Comparison of ENCODE assay signal across 8 cellular contexts in the genomic region with DNA sequence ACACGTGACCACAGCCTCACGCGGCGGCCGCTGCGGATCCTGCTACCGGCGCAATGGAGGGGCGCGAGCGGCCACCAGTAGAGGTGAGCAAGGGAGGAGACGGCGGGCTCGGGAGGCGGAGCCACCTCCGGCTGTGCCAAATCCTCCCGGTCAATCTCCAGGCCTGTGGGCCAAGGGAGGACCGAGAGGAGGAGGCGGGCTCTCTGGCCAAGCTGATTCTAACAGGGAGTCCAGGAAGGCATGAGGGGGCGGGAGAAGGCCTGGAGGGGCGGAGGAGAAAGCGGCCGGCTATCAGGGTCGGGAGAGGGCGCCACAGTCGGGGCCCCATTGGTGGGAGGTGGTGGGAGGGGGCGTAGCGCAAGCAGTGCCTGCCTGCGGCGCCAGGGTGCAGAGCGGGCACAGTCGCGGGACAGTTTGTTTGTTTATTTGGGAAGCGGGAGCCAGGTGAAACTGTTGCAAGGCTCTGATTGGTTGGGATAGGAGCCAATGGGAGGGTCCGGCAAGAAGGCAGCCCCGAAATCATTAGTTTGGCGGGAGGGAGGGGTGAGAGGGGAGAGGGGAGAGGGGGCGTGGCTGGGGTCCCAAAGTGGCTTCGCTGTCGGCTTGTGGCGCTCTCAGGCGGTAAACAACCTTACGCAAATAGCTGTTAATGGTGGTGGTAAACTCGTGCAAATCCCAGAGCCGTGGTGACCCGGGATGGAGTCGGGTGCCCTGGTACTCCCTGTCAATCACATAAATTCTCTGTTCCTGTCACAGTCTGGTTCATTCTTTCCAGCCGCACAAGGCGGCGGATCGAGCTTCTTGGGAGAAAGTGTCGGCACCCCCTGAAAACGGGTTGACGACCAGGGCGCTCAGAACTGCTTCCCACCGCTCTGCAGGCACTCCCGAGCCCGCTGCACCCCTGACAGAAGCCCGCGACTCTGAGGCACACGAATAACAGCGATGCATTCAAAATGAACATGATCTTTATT. TPM values are rescaled to one million over a fixed set of nuclear protein-coding genes. Genes with fewer than 3 reads are reported as not detected.
A peak's percentile ranks its signal among the peaks of the same experiment; 100 is the strongest.
DNase-seq lines count a peak whose midpoint lies in the region; ATAC-seq and TF ChIP-seq lines count a peak whose summit lies in the region.

A gene (minus strand): TSS at position 55 of the 971 bp plus-strand sequence.

- DNase-seq in H7 (peak; percentile 92), NCI-H774 (lab: John Stamatoyannopoulos, UW) (peak; percentile 39), glutamatergic neuron (peak; percentile 51), retina (peak; percentile 85), HCEC 1CT (no peak), SKM-1 (lab: John Stamatoyannopoulos, UW; ENCODE audit: unreplicated experiment) (no peak)

- H3K4me1 Mint-ChIP-seq in glutamatergic neuron (ENCODE audit: low read depth, unreplicated experiment) = no peaks in the 10 kb centered on the region

- no peaks in the 10 kb centered on the region for H3K36me3 ChIP-seq in H7 (replicated peaks; ENCODE audit: control insufficient read depth, insufficient read depth, low read length)

- H3K4me3 Mint-ChIP-seq in glutamatergic neuron (ENCODE audit: unreplicated experiment) = peak within 1 kb of the TSS; percentile 82

- peak within 1 kb of the TSS; percentile 75 for H3K4me3 ChIP-seq in H7 (ENCODE audit: insufficient read depth, low read depth, low read length)

- H3K36me3 Mint-ChIP-seq in glutamatergic neuron (ENCODE audit: unreplicated experiment) = no peaks in the 10 kb centered on the region

- peaks cover 41% of the 10 kb centered on the region for H3K27me3 ChIP-seq in H7 (ENCODE audit: control insufficient read depth, insufficient read depth, low read length)

- peaks cover 3% of the 10 kb centered on the region for H3K9me3 Mint-ChIP-seq in glutamatergic neuron (ENCODE audit: unreplicated experiment)

- peaks cover 7% of the 10 kb centered on the region for H3K27me3 Mint-ChIP-seq in glutamatergic neuron (ENCODE audit: unreplicated experiment)

- no peak for TF ChIP-seq CTCF in glutamatergic neuron (IDR thresholded peaks at IDR 0.05; ENCODE audit: partially characterized antibody, unreplicated experiment)

- no peak for ATAC-seq in HG03378 (IDR thresholded peaks at IDR 0.05; ENCODE audit: unreplicated experiment)
- no peak for ATAC-seq in GM19324 (IDR thresholded peaks at IDR 0.05; ENCODE audit: low FRiP score, unreplicated experiment)

- H3K27ac Mint-ChIP-seq in glutamatergic neuron (ENCODE audit: unreplicated experiment) = no peak within 1 kb of the TSS

RNA-seq across cellular contexts. Expression of the gene that starts here (rescaled TPM):
- 5.9 and 7.9 TPM in 2 replicates for total RNA-seq in H7 (2014; rRNA removed; shearing (Covaris generic))
- not detected for total RNA-seq in glutamatergic neuron (ENCODE audit: unreplicated experiment)

Comparison
In these comparisons a context has a peak if more than half of its experiments do, and no peak if none do; other contexts are left out.
1. Peak in DNase-seq in glutamatergic neuron; RNA of the gene not detected or under 1 TPM.
2. DNase-seq: peak in H7 (single experiment), NCI-H774 (single experiment) and retina (single experiment); none in HCEC 1CT (single experiment) and SKM-1 (single experiment).